ENCODE assay signal across 9 cellular contexts in genomic region chr20:32945710-32946221, GRCh38. TPM values are rescaled to one million over a fixed set of nuclear protein-coding genes. Genes with fewer than 3 reads are reported as not detected.
DNase-seq lines count a peak whose midpoint lies in the region; ATAC-seq and TF ChIP-seq lines count a peak whose summit lies in the region.
"Had no signal": no experiment of that assay in that cellular context is flagged by ENCODE, and none has a peak within 500 bp of the region (broad histone marks: within the 10 kb centered on the region; RNA-seq: fewer than 3 reads in every experiment).

No MANE protein-coding gene starts in this region.

- H3K27me3 ChIP-seq in Panc1 (ENCODE audit: control insufficient read depth, insufficient read depth, low read length): no peaks in the 10 kb centered on the region
- no peaks in the 10 kb centered on the region for H3K27me3 ChIP-seq in parathyroid adenoma (ENCODE audit: control insufficient read depth, insufficient read depth, low read length)

- CTCF ChIA-PET in Panc1 (lab: Charles Lee): no interaction called here

- in situ Hi-C loops in GM13976 (cut with MboI; ENCODE audit: low sequenced_read_pairs, unreplicated experiment) (no loop called here), Panc1 (cut with HindIII; ENCODE audit: low pct_unique_long_range_greater_than_20kb, low sequenced_read_pairs) (no loop called here)

- H3K36me3 Mint-ChIP-seq in chondrocyte (ENCODE audit: low read depth): peaks cover 4% of the 10 kb centered on the region

- no peaks in the 10 kb centered on the region for H3K9me3 ChIP-seq in Panc1 (ENCODE audit: control insufficient read depth, insufficient read depth, low read depth, low read length)
- H3K9me3 ChIP-seq in parathyroid adenoma (ENCODE audit: control insufficient read depth, low read length): no peaks in the 10 kb centered on the region

- TF ChIP-seq CTCF in AG09309 (IDR thresholded peaks at IDR 0.05; ENCODE audit: control insufficient read depth, insufficient read depth, low read depth, low read length, missing control alignments) (peak; percentile 60), GM13976 (IDR thresholded peaks at IDR 0.05; ENCODE audit: borderline replicate concordance, control extremely low read depth, extremely low read depth, insufficient read depth, missing control alignments) (no peak), Panc1 (IDR thresholded peaks at IDR 0.05) (peak; percentile 73), chondrocyte (IDR thresholded peaks at IDR 0.05) (peak; percentile 77), parathyroid adenoma (IDR thresholded peaks at IDR 0.05) (peak; percentile 39)

- H3K4me1 ChIP-seq in Panc1 (ENCODE audit: control insufficient read depth, insufficient read depth, low read length) (no peaks in the 10 kb centered on the region), parathyroid adenoma (no peaks in the 10 kb centered on the region)

- peak; percentile 5 for DNase-seq in AG09309 (ENCODE audit: low read depth)
- peak; percentile 18 for DNase-seq in GM13976 (ENCODE audit: low spot score)
- DNase-seq in Panc1 (ENCODE audit: low read depth, low spot score): peak; percentile 13
- no peak for DNase-seq in chondrocyte (ENCODE audit: low spot score)
- no peak for DNase-seq in NCI-H2081 (lab: John Stamatoyannopoulos, UW)

- H3K27ac ChIP-seq in Panc1 (ENCODE audit: low read length) (no peak overlapping the region), parathyroid adenoma (no peak overlapping the region)

- peaks cover 53% of the 10 kb centered on the region for H3K27me3 Mint-ChIP-seq in chondrocyte (ENCODE audit: low read depth)

- H3K36me3 ChIP-seq in Panc1 (ENCODE audit: control insufficient read depth, insufficient read depth, low read length): no peaks in the 10 kb centered on the region
- H3K36me3 ChIP-seq in parathyroid adenoma (ENCODE audit: control insufficient read depth, insufficient read depth, low read length): no peaks in the 10 kb centered on the region

- no peak overlapping the region for H3K27ac Mint-ChIP-seq in chondrocyte (ENCODE audit: unreplicated experiment)

- intact Hi-C loops in Panc1 (cut with micrococcal nuclease; ENCODE audit: unreplicated experiment): no loop called here

- H3K4me3 ChIP-seq in AG09309 (ENCODE audit: control insufficient read depth, low read depth, low read length): no peak overlapping the region
- H3K4me3 ChIP-seq in Panc1 (ENCODE audit: low read depth in 2 of 2, low read length in 2 of 2): no peak overlapping the region
- H3K4me3 ChIP-seq in parathyroid adenoma (ENCODE audit: low read depth, low read length): no peak overlapping the region

- H3K9ac ChIP-seq in parathyroid adenoma: no peak overlapping the region

- H2AFZ ChIP-seq in parathyroid adenoma: no peak overlapping the region

- POLR2A ChIA-PET in Panc1 (lab: Charles Lee): no interaction called here

- no peaks in the 10 kb centered on the region for H3K79me2 ChIP-seq in parathyroid adenoma

- ATAC-seq in Panc1 (no peak), HG03432 (IDR thresholded peaks at IDR 0.05; ENCODE audit: unreplicated experiment) (no peak), GM19324 (IDR thresholded peaks at IDR 0.05; ENCODE audit: low FRiP score, unreplicated experiment) (no peak)

- no peaks in the 10 kb centered on the region for H3K4me1 Mint-ChIP-seq in chondrocyte (ENCODE audit: low read depth)

- BruUV-seq in Panc1 (replicated peaks; lab: Mats Ljungman, UMichigan): no TSS peak

- H3K4me2 ChIP-seq in parathyroid adenoma (ENCODE audit: low read length): no peak overlapping the region

- peaks cover 15% of the 10 kb centered on the region for H3K9me3 Mint-ChIP-seq in chondrocyte (ENCODE audit: low read depth)

- no peak overlapping the region for H3K4me3 Mint-ChIP-seq in chondrocyte (ENCODE audit: unreplicated experiment)

RNA-seq across cellular contexts. Expression of gene SUN5, which starts 58.5 kb away (rescaled TPM):
- not detected for total RNA-seq in Panc1 (2021; ENCODE audit: unreplicated experiment)
- polyA plus RNA-seq in Panc1 (2012; ENCODE audit: insufficient read length): not detected
- total RNA-seq in chondrocyte: not detected in 3 replicates
- total RNA-seq: temporal lobe had no signal

Comparison
In these comparisons a context has a peak if more than half of its experiments do, and no peak if none do; other contexts are left out.
1. DNase-seq: peak in AG09309 (single experiment), GM13976 (single experiment) and Panc1 (single experiment); none in chondrocyte (single experiment) and NCI-H2081 (0 of 2).